In the genomic region with DNA sequence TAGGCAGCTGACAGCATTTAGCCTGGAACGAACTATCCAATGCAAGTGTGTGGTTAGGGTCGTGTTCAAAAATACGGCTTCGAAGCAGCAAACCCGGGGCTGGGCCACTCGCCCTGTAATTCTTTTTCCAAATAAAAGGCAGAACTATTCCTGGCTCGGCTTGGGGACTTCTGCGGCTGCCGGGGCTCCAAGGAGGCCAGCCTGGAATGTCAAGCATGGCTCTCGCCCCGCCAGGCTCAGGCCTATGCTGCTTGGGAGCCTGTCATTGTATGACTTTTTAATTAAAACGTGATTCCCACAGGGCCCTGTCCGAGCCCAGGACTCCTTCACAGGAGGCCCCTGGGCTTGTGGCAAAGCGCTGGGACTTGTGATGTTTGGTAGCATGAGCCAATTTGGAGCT, we compare ENCODE assay signal across 11 cellular contexts. TPM values are rescaled to one million over a fixed set of nuclear protein-coding genes. Genes with fewer than 3 reads are reported as not detected.
DNase-seq lines count a peak whose midpoint lies in the region; ATAC-seq and TF ChIP-seq lines count a peak whose summit lies in the region.
"Had no signal": no experiment of that assay in that cellular context is flagged by ENCODE, and none has a peak within 500 bp of the region (broad histone marks: within the 10 kb centered on the region; RNA-seq: fewer than 3 reads in every experiment).

No MANE protein-coding gene starts in this region.

- no peaks in the 10 kb centered on the region for H3K36me3 Mint-ChIP-seq in neural crest cell (ENCODE audit: low read depth)
- H3K36me3 Mint-ChIP-seq: CD8-positive, alpha-beta memory T cell had no signal

- no peak overlapping the region for H3K4me3 Mint-ChIP-seq in neural crest cell
- H3K4me3 Mint-ChIP-seq: CD8-positive, alpha-beta memory T cell had no signal

- WGBS in tibial nerve, 2 donors: 20 to 28% methylated on average over 14 of the region's 14 CpGs

- CTCF ChIA-PET in A673 (lab: Charles Lee): no interaction called here

- H3K4me3 ChIP-seq in cardiac muscle cell (no peak overlapping the region), tibial nerve (no peak overlapping the region), A673 (ENCODE audit: low read depth, low read length, poor library complexity, severe bottlenecking) (no peak overlapping the region)
- H3K4me3 ChIP-seq: mucosa of descending colon had no signal

- H3K9me3 Mint-ChIP-seq in neural crest cell: no peaks in the 10 kb centered on the region
- H3K9me3 Mint-ChIP-seq: CD8-positive, alpha-beta memory T cell had no signal

- intact Hi-C loops in A673 (cut with micrococcal nuclease; ENCODE audit: unreplicated experiment): no loop called here

- H3K27me3 ChIP-seq in cardiac muscle cell (no peaks in the 10 kb centered on the region), tibial nerve (no peaks in the 10 kb centered on the region), A673 (replicated peaks; ENCODE audit: insufficient read depth, low read depth, low read length, poor library complexity) (no peaks in the 10 kb centered on the region)

- H3K27me3 Mint-ChIP-seq in neural crest cell (ENCODE audit: low read depth): no peaks in the 10 kb centered on the region
- H3K27me3 Mint-ChIP-seq: CD8-positive, alpha-beta memory T cell had no signal

- H3K9me3 ChIP-seq in cardiac muscle cell (ENCODE audit: low read depth): no peaks in the 10 kb centered on the region
- no peaks in the 10 kb centered on the region for H3K9me3 ChIP-seq in tibial nerve
- no peaks in the 10 kb centered on the region for H3K9me3 ChIP-seq in A673 (ENCODE audit: low read depth, low read length, poor library complexity, severe bottlenecking)
- H3K9me3 ChIP-seq: mucosa of descending colon had no signal

- H3K4me1 Mint-ChIP-seq in neural crest cell: peaks cover 9% of the 10 kb centered on the region

- H3K4me1 ChIP-seq in cardiac muscle cell (ENCODE audit: low read depth) (no peaks in the 10 kb centered on the region), tibial nerve (peaks cover 0 to 29% (median 9%) of the 10 kb centered on the region in 4 donors), A673 (ENCODE audit: insufficient read depth, low read length, poor library complexity, severe bottlenecking) (no peaks in the 10 kb centered on the region)

- no peak for TF ChIP-seq EP300 in tibial nerve (IDR thresholded peaks at IDR 0.05)

- TF ChIP-seq CTCF in cardiac muscle cell (IDR thresholded peaks at IDR 0.05; ENCODE audit: low read depth, low read length) (no peak), neural crest cell (conservative IDR thresholded peaks at IDR 0.05) (no peak), tibial nerve (IDR thresholded peaks at IDR 0.05) (no peak), A673 (conservative IDR thresholded peaks at IDR 0.05; ENCODE audit: low read depth, low read length) (no peak)

- POLR2A ChIA-PET in A673 (lab: Charles Lee; ENCODE audit: low non-redundant PET): no interaction called here

- no peak overlapping the region for H3K27ac Mint-ChIP-seq in neural crest cell (ENCODE audit: unreplicated experiment)

- BruUV-seq in A673 (replicated peaks; lab: Mats Ljungman, UMichigan): no TSS peak

- ATAC-seq in HG02852 (IDR thresholded peaks at IDR 0.05; ENCODE audit: unreplicated experiment) (no peak), GM21576 (IDR thresholded peaks at IDR 0.05; ENCODE audit: unreplicated experiment) (no peak), GM21528 (IDR thresholded peaks at IDR 0.05; ENCODE audit: low FRiP score, unreplicated experiment) (no peak)
- ATAC-seq: mucosa of descending colon had no signal

- H3K36me3 ChIP-seq in cardiac muscle cell (no peaks in the 10 kb centered on the region), tibial nerve (no peaks in the 10 kb centered on the region), A673 (ENCODE audit: insufficient read depth, low read length, poor library complexity, severe bottlenecking) (no peaks in the 10 kb centered on the region)

- no peak for TF ChIP-seq POLR2A in tibial nerve (IDR thresholded peaks at IDR 0.05)

- H3K27ac ChIP-seq in cardiac muscle cell: peak overlapping the region; percentile 72
- H3K27ac ChIP-seq in tibial nerve: peak overlapping the region; percentile 1 to 85 (median 68)
- H3K27ac ChIP-seq in A673 (ENCODE audit: low read depth, low read length, poor library complexity, severe bottlenecking): no peak overlapping the region

- DNase-seq in astrocyte of the hippocampus (ENCODE audit: low read depth, low spot score) (peak; percentile 96), cardiac muscle cell (ENCODE audit: low read depth in 1 of 2, low spot score in 1 of 2) (peak; percentile 26 to 60), neural crest cell (ENCODE audit: low read depth, low spot score) (peak; percentile 8), tibial nerve (ENCODE audit: low spot score in 2 of 2) (no peak), A673 (ENCODE audit: low spot score) (no peak)
- DNase-seq: CD8-positive, alpha-beta memory T cell; mucosa of descending colon; NCI-H510A treated with DMSO at 0.1 percent for 48 hours had no signal

RNA-seq across cellular contexts. Expression of a gene that starts 51.6 kb away (rescaled TPM):
- total RNA-seq in cardiac muscle cell (7.8 and 13.4 TPM in 2 replicates), neural crest cell (0.16 and 0.54 TPM in 2 replicates), tibial nerve (100 to 1,000 TPM; 115 to 236 (median 167) TPM), A673 (2021) (1.9 and 2.1 TPM in 2 replicates)
- 10.9 and 12.1 TPM in 2 replicates for polyA plus RNA-seq in cardiac muscle cell

Comparison
In these comparisons a context has a peak if more than half of its experiments do, and no peak if none do; other contexts are left out.
1. DNase-seq: peak in astrocyte of the hippocampus (single experiment), cardiac muscle cell (2 of 2) and neural crest cell (single experiment); none in tibial nerve (0 of 2) and A673 (single experiment).